10 cellular contexts compared by ENCODE assay signal in the genomic region with DNA sequence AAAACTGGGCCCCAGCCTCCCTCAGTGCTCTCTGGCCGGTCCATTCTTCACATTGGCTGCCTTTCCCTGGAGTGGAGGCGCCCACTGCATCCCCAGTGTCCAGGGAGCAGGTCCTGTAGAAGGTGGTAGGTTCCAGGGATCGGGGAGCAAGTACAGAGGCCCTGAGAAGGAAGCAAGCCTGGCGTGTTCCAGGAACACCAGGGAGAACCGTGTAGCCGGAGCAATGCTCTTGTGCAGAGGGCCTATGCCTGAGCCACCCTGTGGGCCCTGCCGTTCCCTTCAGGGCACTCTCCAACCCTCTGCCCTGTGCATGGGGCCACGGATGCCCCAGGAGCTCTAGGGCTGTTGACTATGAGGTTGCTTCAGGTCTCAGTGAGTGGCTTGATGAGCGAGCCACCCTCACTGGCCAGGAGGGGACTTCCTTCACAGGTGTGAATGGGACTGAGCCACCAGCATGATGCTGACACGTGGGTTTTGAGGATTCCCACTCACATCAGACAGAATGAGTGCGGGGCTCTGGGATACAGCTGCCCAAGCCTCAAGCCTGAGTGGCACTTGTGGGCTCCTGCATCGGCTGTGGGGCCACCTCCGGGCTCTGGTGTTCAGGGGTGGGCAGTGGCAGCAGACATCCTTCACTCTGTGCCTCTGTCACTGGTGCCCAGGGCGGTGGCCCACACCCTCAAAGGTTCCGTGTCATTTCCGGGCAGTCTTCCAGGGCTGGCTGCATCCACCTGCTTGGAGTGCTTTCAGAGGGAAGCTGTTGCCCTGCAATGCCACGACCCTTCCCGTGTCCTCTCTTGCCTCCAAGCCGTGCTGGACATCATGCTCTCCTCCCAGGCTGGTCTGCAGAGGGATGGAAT. TPM values are rescaled to one million over a fixed set of nuclear protein-coding genes. Genes with fewer than 3 reads are reported as not detected.
"Had no signal": no experiment of that assay in that cellular context is flagged by ENCODE, and none has a peak within 500 bp of the region (broad histone marks: within the 10 kb centered on the region; RNA-seq: fewer than 3 reads in every experiment).

No MANE protein-coding gene starts in this region.

- ATAC-seq: activated T-helper 17 cell treated with anti-CD3 and anti-CD28 coated beads, Interleukin-2, amount 50 U/mL, for 72 hours; SK-N-SH treated with all-trans-retinoic acid at 6 μM for 48 hours; stimulated activated naive CD8-positive, alpha-beta T cell treated with anti-CD3 and anti-CD28 coated beads, Interleukin-15, Interleukin-2, amounts not matched to agents 100 U/mL and 50 U/mL, for 24 hours had no signal

- DNase-seq: activated CD4-positive, alpha-beta T cell treated with anti-CD3 and anti-CD28 coated beads for 1 hour; activated CD4-positive, alpha-beta T cell treated with anti-CD3 and anti-CD28 coated beads, Interleukin-2, amount 50 U/mL, for 4 hours; activated naive CD4-positive, alpha-beta T cell treated with anti-CD3 and anti-CD28 coated beads, Interleukin-2, amount 50 U/mL, for 16 hours; hippocampal formation; stimulated activated CD4-positive, alpha-beta T cell treated with anti-CD3 and anti-CD28 coated beads, Interleukin-4, amount 100 ng/mL, for 24 hours; stimulated activated naive CD8-positive, alpha-beta T cell treated with anti-CD3 and anti-CD28 coated beads, Interleukin-15, Interleukin-2, amounts not matched to agents 100 U/mL and 50 U/mL, for 24 hours; T-helper 1 cell had no signal

RNA-seq across cellular contexts. Expression of a gene that starts 54.4 kb away (rescaled TPM):
- total RNA-seq: activated T-helper 17 cell treated with anti-CD3 and anti-CD28 coated beads, Interleukin-2, amount 50 U/mL, for 72 hours had no signal
- polyA plus RNA-seq: keratinocyte had no signal
